8 cellular contexts compared by ENCODE assay signal in genomic region chr19:47427241-47428176, GRCh38. TPM values are rescaled to one million over a fixed set of nuclear protein-coding genes. Genes with fewer than 3 reads are reported as not detected.
DNase-seq lines count a peak whose midpoint lies in the region; ATAC-seq and TF ChIP-seq lines count a peak whose summit lies in the region.

No MANE protein-coding gene starts in this region.

- ATAC-seq in upper lobe of right lung (peak; percentile 81), HG02571 (IDR thresholded peaks at IDR 0.05; ENCODE audit: unreplicated experiment) (no peak)

- H3K9me3 ChIP-seq in DOHH2 (ENCODE audit: control insufficient read depth, insufficient read depth, low read length): no peaks in the 10 kb centered on the region
- no peaks in the 10 kb centered on the region for H3K9me3 ChIP-seq in osteoblast (ENCODE audit: low read depth, low read length)
- no peaks in the 10 kb centered on the region for H3K9me3 ChIP-seq in upper lobe of right lung

- no peaks in the 10 kb centered on the region for H4K20me1 ChIP-seq in DOHH2 (ENCODE audit: control insufficient read depth, insufficient read depth, low read depth, low read length)
- H4K20me1 ChIP-seq in osteoblast (ENCODE audit: insufficient read depth, low read length): peaks cover 5% of the 10 kb centered on the region

- H3K9me3 Mint-ChIP-seq in activated T-helper 2 cell treated with anti-CD3 and anti-CD28 coated beads, Interferon-gamma antibody, Interleukin-2, Interleukin-4, amounts not matched to agents 10 μg/mL and 5 μg/mL and 100 μg/mL, durations not matched to agents 14 hours and 24 hours and 36 hours: no peaks in the 10 kb centered on the region

- peaks cover 15% of the 10 kb centered on the region for H3K27me3 ChIP-seq in DOHH2 (ENCODE audit: control insufficient read depth, low read length)
- peaks cover 21% of the 10 kb centered on the region for H3K27me3 ChIP-seq in osteoblast (ENCODE audit: insufficient read depth, low read length)
- H3K27me3 ChIP-seq in upper lobe of right lung: peaks cover 62% of the 10 kb centered on the region

- H3K27ac Mint-ChIP-seq in activated T-helper 2 cell treated with anti-CD3 and anti-CD28 coated beads, Interferon-gamma antibody, Interleukin-2, Interleukin-4, amounts not matched to agents 10 μg/mL and 5 μg/mL and 100 μg/mL, durations not matched to agents 14 hours and 24 hours and 36 hours: no peak overlapping the region

- H3K4me3 ChIP-seq in DOHH2 (ENCODE audit: low read length) (peak overlapping the region; percentile 61), foreskin fibroblast (ENCODE audit: low read depth in 1 of 2, low read length in 2 of 2) (peak overlapping the region; percentile 20 to 34), osteoblast (ENCODE audit: insufficient read depth, low read length) (peak overlapping the region; percentile 58), upper lobe of right lung (no peak overlapping the region)

- H3K27me3 Mint-ChIP-seq in activated T-helper 2 cell treated with anti-CD3 and anti-CD28 coated beads, Interferon-gamma antibody, Interleukin-2, Interleukin-4, amounts not matched to agents 10 μg/mL and 5 μg/mL and 100 μg/mL, durations not matched to agents 14 hours and 24 hours and 36 hours (ENCODE audit: low read depth): peaks cover 32% of the 10 kb centered on the region

- H3K79me2 ChIP-seq in DOHH2 (ENCODE audit: control insufficient read depth, low read length) (no peaks in the 10 kb centered on the region), osteoblast (ENCODE audit: insufficient read depth, low read length) (no peaks in the 10 kb centered on the region)

- TF ChIP-seq CTCF in DOHH2 (IDR thresholded peaks at IDR 0.05; ENCODE audit: low read depth, low read length, poor library complexity, severe bottlenecking) (peak; percentile 95), foreskin fibroblast (IDR thresholded peaks at IDR 0.05; ENCODE audit: low read depth, low read length) (peak; percentile 89), osteoblast (IDR thresholded peaks at IDR 0.05; ENCODE audit: extremely low read depth, low read depth, low read length) (peak; percentile 80), upper lobe of right lung (IDR thresholded peaks at IDR 0.05) (peak; percentile 90)

- H3K4me3 Mint-ChIP-seq in activated T-helper 2 cell treated with anti-CD3 and anti-CD28 coated beads, Interferon-gamma antibody, Interleukin-2, Interleukin-4, amounts not matched to agents 10 μg/mL and 5 μg/mL and 100 μg/mL, durations not matched to agents 14 hours and 24 hours and 36 hours (ENCODE audit: low read depth): no peak overlapping the region

- peaks cover 40% of the 10 kb centered on the region for H3K4me1 ChIP-seq in DOHH2 (ENCODE audit: control insufficient read depth, low read length)
- H3K4me1 ChIP-seq in osteoblast (ENCODE audit: insufficient read depth, low read length): peaks cover 17% of the 10 kb centered on the region
- peaks cover 14% of the 10 kb centered on the region for H3K4me1 ChIP-seq in upper lobe of right lung

- in situ Hi-C loops in KBM-7 (cut with MboI; ENCODE audit: low pct_unique_long_range_greater_than_20kb, low sequenced_read_pairs): no loop called here

- H3K36me3 Mint-ChIP-seq in activated T-helper 2 cell treated with anti-CD3 and anti-CD28 coated beads, Interferon-gamma antibody, Interleukin-2, Interleukin-4, amounts not matched to agents 10 μg/mL and 5 μg/mL and 100 μg/mL, durations not matched to agents 14 hours and 24 hours and 36 hours (ENCODE audit: low read depth): no peaks in the 10 kb centered on the region

- H3K4me2 ChIP-seq in DOHH2 (ENCODE audit: low read length): peak overlapping the region; percentile 73
- H3K4me2 ChIP-seq in osteoblast (ENCODE audit: insufficient read depth, low read length): peak overlapping the region; percentile 86

- H3K27ac ChIP-seq in DOHH2 (ENCODE audit: low read depth, low read length): peak overlapping the region; percentile 56
- H3K27ac ChIP-seq in osteoblast (ENCODE audit: low read depth, low read length): peak overlapping the region; percentile 50
- H3K27ac ChIP-seq in upper lobe of right lung: no peak overlapping the region

- no peaks in the 10 kb centered on the region for H3K9me2 ChIP-seq in DOHH2 (replicated peaks; ENCODE audit: control insufficient read depth, low read length)

- peak; percentile 85 for DNase-seq in KBM-7
- peak; percentile 64 for DNase-seq in RKO (ENCODE audit: low spot score)
- peak; percentile 62 for DNase-seq in activated T-helper 2 cell treated with anti-CD3 and anti-CD28 coated beads, Interferon-gamma antibody, Interleukin-2, Interleukin-4, amounts not matched to agents 10 μg/mL and 5 μg/mL and 100 μg/mL, durations not matched to agents 14 hours and 24 hours and 36 hours (ENCODE audit: low spot score)
- DNase-seq in foreskin fibroblast: peak in 1 of 2 donors; percentile 71
- peak; percentile 92 for DNase-seq in osteoblast (ENCODE audit: insufficient read length, low spot score, missing footprints)
- peak; percentile 77 for DNase-seq in upper lobe of right lung

- intact Hi-C loops in activated T-helper 2 cell treated with anti-CD3 and anti-CD28 coated beads, Interferon-gamma antibody, Interleukin-2, Interleukin-4, amounts not matched to agents 10 μg/mL and 5 μg/mL and 100 μg/mL, durations not matched to agents 14 hours and 24 hours and 36 hours (cut with micrococcal nuclease): loop anchor here (10.0 kb wide), 1 partner anchor 133 kb away; no protein-coding TSS in a partner anchor
- intact Hi-C loops in upper lobe of right lung (cut with DNase I): no loop called here

- no peaks in the 10 kb centered on the region for H3K36me3 ChIP-seq in DOHH2 (ENCODE audit: control insufficient read depth, low read length)
- H3K36me3 ChIP-seq in osteoblast (ENCODE audit: insufficient read depth, low read length): no peaks in the 10 kb centered on the region
- H3K36me3 ChIP-seq in upper lobe of right lung: no peaks in the 10 kb centered on the region

- H2AFZ ChIP-seq in osteoblast (ENCODE audit: low read length): peak overlapping the region; percentile 82

- H3F3A ChIP-seq in DOHH2 (ENCODE audit: control insufficient read depth, insufficient read depth): peaks cover 8% of the 10 kb centered on the region; the same call in 1 of the 2 replicates

- peaks cover 16% of the 10 kb centered on the region for H3K4me1 Mint-ChIP-seq in activated T-helper 2 cell treated with anti-CD3 and anti-CD28 coated beads, Interferon-gamma antibody, Interleukin-2, Interleukin-4, amounts not matched to agents 10 μg/mL and 5 μg/mL and 100 μg/mL, durations not matched to agents 14 hours and 24 hours and 36 hours (ENCODE audit: low read depth)

RNA-seq across cellular contexts. Expression of gene MEIS3, which starts 8.2 kb away (rescaled TPM):
- total RNA-seq in activated T-helper 2 cell treated with anti-CD3 and anti-CD28 coated beads, Interferon-gamma antibody, Interleukin-2, Interleukin-4, amounts not matched to agents 10 μg/mL and 5 μg/mL and 100 μg/mL, durations not matched to agents 14 hours and 24 hours and 36 hours: 0.16 TPM in 1 of 2 replicates, not detected in the other
- total RNA-seq in osteoblast (8.3 and 19.7 TPM in 2 replicates), upper lobe of right lung (4.3 TPM)

RNA-seq across cellular contexts. Expression of gene SLC8A2, which starts 44.2 kb away (rescaled TPM):
- total RNA-seq in activated T-helper 2 cell treated with anti-CD3 and anti-CD28 coated beads, Interferon-gamma antibody, Interleukin-2, Interleukin-4, amounts not matched to agents 10 μg/mL and 5 μg/mL and 100 μg/mL, durations not matched to agents 14 hours and 24 hours and 36 hours: not detected in 2 replicates
- total RNA-seq in osteoblast: under 0.01 and 0.36 TPM in 2 replicates
- 0.23 TPM for total RNA-seq in upper lobe of right lung

RNA-seq across cellular contexts. Expression of gene KPTN, which starts 56.5 kb away (rescaled TPM):
- 9.6 and 11.3 TPM in 2 replicates for total RNA-seq in activated T-helper 2 cell treated with anti-CD3 and anti-CD28 coated beads, Interferon-gamma antibody, Interleukin-2, Interleukin-4, amounts not matched to agents 10 μg/mL and 5 μg/mL and 100 μg/mL, durations not matched to agents 14 hours and 24 hours and 36 hours
- total RNA-seq in osteoblast: 2.1 and 4.0 TPM in 2 replicates
- 9.3 TPM for total RNA-seq in upper lobe of right lung
